In genomic region chr7:33906697-33907096, GRCh38 we compare ENCODE assay signal across 27 cellular contexts. TPM values are rescaled to one million over a fixed set of nuclear protein-coding genes. Genes with fewer than 3 reads are reported as not detected.
DNase-seq lines count a peak whose midpoint lies in the region; ATAC-seq and TF ChIP-seq lines count a peak whose summit lies in the region.
"Had no signal": no experiment of that assay in that cellular context is flagged by ENCODE, and none has a peak within 500 bp of the region (broad histone marks: within the 10 kb centered on the region; RNA-seq: fewer than 3 reads in every experiment).

No MANE protein-coding gene starts in this region.

- H3K27me3 ChIP-seq in adipocyte (replicated peaks; ENCODE audit: control insufficient read depth, insufficient read depth, low read length): no peaks in the 10 kb centered on the region
- peaks cover 73% of the 10 kb centered on the region for H3K27me3 ChIP-seq in neural progenitor cell
- H3K27me3 ChIP-seq: ovary had no signal

- H3K4me2 ChIP-seq in neural progenitor cell: no peak overlapping the region
- H3K4me2 ChIP-seq: PC-9 had no signal

- TF ChIP-seq CTCF in AG10803 (conservative IDR thresholded peaks at IDR 0.05; ENCODE audit: low read length): no peak
- TF ChIP-seq CTCF in glutamatergic neuron (IDR thresholded peaks at IDR 0.05; ENCODE audit: partially characterized antibody, unreplicated experiment): no peak
- no peak for TF ChIP-seq CTCF in neural progenitor cell (IDR thresholded peaks at IDR 0.05)

- H3K27ac Mint-ChIP-seq in glutamatergic neuron (ENCODE audit: unreplicated experiment) (no peak overlapping the region), neural progenitor cell (no peak overlapping the region)
- H3K27ac Mint-ChIP-seq: activated CD4-positive, alpha-beta T cell treated with anti-CD3 and anti-CD28 coated beads, Interleukin-2, amount 10 ng/mL, durations not matched to agents 7 days and 5 days; activated T-cell treated with anti-CD3 and anti-CD28 coated beads, Interleukin-2, amount 50 U/mL, for 24 hours; GM23338 had no signal

- H3K4me1 ChIP-seq in adipocyte (ENCODE audit: control insufficient read depth, insufficient read depth, low read length) (peaks cover 30% of the 10 kb centered on the region), neural progenitor cell (peaks cover 9% of the 10 kb centered on the region)

- H3F3A ChIP-seq in neural progenitor cell (ENCODE audit: low read depth): peaks cover 22% of the 10 kb centered on the region

- ATAC-seq in GM18909 (IDR thresholded peaks at IDR 0.05; ENCODE audit: poor library complexity, unreplicated experiment) (no peak), GM21381 (IDR thresholded peaks at IDR 0.05; ENCODE audit: unreplicated experiment) (no peak)
- ATAC-seq: gastroesophageal sphincter, GM23338, left cardiac atrium had no signal

- peak overlapping the region; percentile 77 for H3K9ac ChIP-seq in adipocyte (ENCODE audit: low read length)
- H3K9ac ChIP-seq in neural progenitor cell: no peak overlapping the region

- peaks cover 2% of the 10 kb centered on the region for H3K4me1 Mint-ChIP-seq in glutamatergic neuron (ENCODE audit: low read depth, unreplicated experiment)
- peaks cover 5% of the 10 kb centered on the region for H3K4me1 Mint-ChIP-seq in neural progenitor cell

- no peak overlapping the region for H3K27ac ChIP-seq in neural progenitor cell
- H3K27ac ChIP-seq: C4-2B, gastroesophageal sphincter, ovary, PC-9, tibial artery had no signal

- no peaks in the 10 kb centered on the region for H3K36me3 Mint-ChIP-seq in glutamatergic neuron (ENCODE audit: unreplicated experiment)
- no peaks in the 10 kb centered on the region for H3K36me3 Mint-ChIP-seq in neural progenitor cell

- DNase-seq in AG10803 (ENCODE audit: low read depth) (no peak), adipocyte (ENCODE audit: low read depth) (no peak), glutamatergic neuron (no peak), neural progenitor cell (ENCODE audit: low spot score) (no peak)
- no peak for DNase-seq in NK-92 treated with Interleukin-12 subunit alpha and Interleukin-12 subunit beta, amount 100 ng/mL, for 24 hours (lab: John Stamatoyannopoulos, UW)
- DNase-seq: activated CD4-positive, alpha-beta T cell treated with anti-CD3 and anti-CD28 coated beads, Interleukin-2, amount 10 ng/mL, durations not matched to agents 7 days and 5 days; activated gamma-delta T cell treated with Interleukin-2 at 50 U/mL for 16 hours; activated T-cell treated with anti-CD3 and anti-CD28 coated beads, Interleukin-2, amount 50 U/mL, for 24 hours; effector CD8-positive, alpha-beta T cell; erythroblast; hippocampal formation; left cardiac atrium; mesendoderm; NCI-H510A; ovary; PC-9; Right ventricle myocardium superior; small intestine; stimulated activated CD4-positive, alpha-beta T cell treated with anti-CD3 and anti-CD28 coated beads, Interleukin-1b, Interleukin-23, amount 100 ng/mL, for 48 hours; stomach; T-helper 9 cell; tibial artery had no signal

- H3K9me3 Mint-ChIP-seq in glutamatergic neuron (ENCODE audit: unreplicated experiment): no peaks in the 10 kb centered on the region
- no peaks in the 10 kb centered on the region for H3K9me3 Mint-ChIP-seq in neural progenitor cell
- H3K9me3 Mint-ChIP-seq: activated CD4-positive, alpha-beta T cell treated with anti-CD3 and anti-CD28 coated beads, Interleukin-2, amount 10 ng/mL, durations not matched to agents 7 days and 5 days; activated T-cell treated with anti-CD3 and anti-CD28 coated beads, Interleukin-2, amount 50 U/mL, for 24 hours; GM23338 had no signal

- H3K4me3 ChIP-seq in AG10803 (ENCODE audit: low read length) (peak overlapping the region; percentile 82), adipocyte (ENCODE audit: low read length) (peak overlapping the region; percentile 89), neural progenitor cell (no peak overlapping the region)
- H3K4me3 ChIP-seq: ovary, PC-9, tibial artery had no signal

- no peaks in the 10 kb centered on the region for H3K79me2 ChIP-seq in neural progenitor cell (ENCODE audit: low read depth)

- H2AFZ ChIP-seq in neural progenitor cell (replicated peaks): no peak overlapping the region
- H2AFZ ChIP-seq: GM23338, PC-9 had no signal

- H3K36me3 ChIP-seq in adipocyte (ENCODE audit: control insufficient read depth, insufficient read depth, low read length, severe bottlenecking) (peaks cover 18% of the 10 kb centered on the region), neural progenitor cell (no peaks in the 10 kb centered on the region)
- H3K36me3 ChIP-seq: gastroesophageal sphincter, ovary, stomach, tibial artery had no signal

- peaks cover 10% of the 10 kb centered on the region for H4K20me1 ChIP-seq in neural progenitor cell (ENCODE audit: low read depth)

- H3K4me3 Mint-ChIP-seq in glutamatergic neuron (ENCODE audit: unreplicated experiment): peak overlapping the region; percentile 88
- H3K4me3 Mint-ChIP-seq in neural progenitor cell: peak overlapping the region; percentile 14
- H3K4me3 Mint-ChIP-seq: activated CD4-positive, alpha-beta T cell treated with anti-CD3 and anti-CD28 coated beads, Interleukin-2, amount 10 ng/mL, durations not matched to agents 7 days and 5 days; activated T-cell treated with anti-CD3 and anti-CD28 coated beads, Interleukin-2, amount 50 U/mL, for 24 hours had no signal

- H3K9me3 ChIP-seq in adipocyte (ENCODE audit: control insufficient read depth, low read length) (no peaks in the 10 kb centered on the region), neural progenitor cell (ENCODE audit: low read depth) (no peaks in the 10 kb centered on the region)
- H3K9me3 ChIP-seq: gastroesophageal sphincter, ovary, stomach, tibial artery had no signal

- H3K27me3 Mint-ChIP-seq in glutamatergic neuron (ENCODE audit: unreplicated experiment) (peaks cover 3% of the 10 kb centered on the region), neural progenitor cell (ENCODE audit: insufficient read depth, low read depth) (peaks cover 31% of the 10 kb centered on the region)

RNA-seq across cellular contexts. Expression of gene BMPER, which starts 1.4 kb away (rescaled TPM):
- total RNA-seq in glutamatergic neuron (ENCODE audit: unreplicated experiment) (16.2 TPM), neural progenitor cell (ENCODE audit: low replicate concordance) (0.74 and 1.2 TPM in 2 replicates)
- total RNA-seq: activated CD4-positive, alpha-beta T cell treated with anti-CD3 and anti-CD28 coated beads, Interleukin-2, amount 10 ng/mL, durations not matched to agents 7 days and 5 days had no signal
